Comparison of ENCODE assay signal across 1 cellular context in the genomic region with DNA sequence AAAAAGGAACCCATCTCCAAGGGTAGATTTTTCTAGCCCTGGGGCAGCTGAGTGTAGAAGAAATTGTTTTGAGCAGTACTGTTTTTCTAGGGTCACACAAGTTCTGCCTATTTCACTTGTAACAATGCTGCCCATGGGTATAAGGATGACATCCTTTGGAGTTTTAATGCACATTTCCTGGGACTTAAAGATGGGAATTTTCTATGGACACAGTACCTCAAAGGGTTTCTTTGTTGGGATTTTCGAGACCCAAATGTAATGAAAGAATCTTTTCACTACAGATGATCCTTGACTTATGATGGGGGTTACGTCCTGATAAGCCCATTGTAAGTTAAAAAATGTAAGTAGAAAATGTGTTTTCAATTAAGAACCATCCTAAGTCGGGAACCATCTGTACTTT.
A peak's percentile ranks its signal among the peaks of the same experiment; 100 is the strongest.
TF ChIP-seq lines count a peak whose summit lies in the region.

No MANE protein-coding gene starts in this region.

TF ChIP-seq in endothelial cell of umbilical vein, 7 proteins besides CTCF, POLR2A, EP300 and RAD21:
- TF ChIP-seq FOS (IDR thresholded peaks at IDR 0.05; ENCODE audit: borderline replicate concordance, insufficient read depth, low read length) (no peak), POLR2AphosphoS5 (IDR thresholded peaks at IDR 0.05; ENCODE audit: insufficient read depth, low read depth, low read length) (peak; percentile 8)
